In genomic region chr12:31923063-31923412, GRCh38 we compare ENCODE assay signal across 18 cellular contexts. TPM values are rescaled to one million over a fixed set of nuclear protein-coding genes. Genes with fewer than 3 reads are reported as not detected.
DNase-seq lines count a peak whose midpoint lies in the region; ATAC-seq, FAIRE-seq and TF ChIP-seq lines count a peak whose summit lies in the region.
"Had no signal": no experiment of that assay in that cellular context is flagged by ENCODE, and none has a peak within 500 bp of the region (broad histone marks: within the 10 kb centered on the region; RNA-seq: fewer than 3 reads in every experiment).

No MANE protein-coding gene starts in this region.

- TF ChIP-seq EP300 in HepG2 (IDR thresholded peaks at IDR 0.05; ENCODE audit: low read depth in 2 of 2, low read length in 2 of 2) (no peak), HepG2 (CRISPR knock-in tag; IDR thresholded peaks at IDR 0.05; ENCODE audit: borderline replicate concordance) (no peak), Ishikawa (IDR thresholded peaks at IDR 0.05; ENCODE audit: borderline replicate concordance) (no peak; the same call in 1 of the 2 replicates), K562 (IDR thresholded peaks at IDR 0.05; ENCODE audit: low read length) (no peak)

- peaks cover 35% of the 10 kb centered on the region for H3K9me3 Mint-ChIP-seq in mesothelial cell of epicardium

- H3K79me2 ChIP-seq in HepG2 (ENCODE audit: insufficient read depth, low read length) = no peaks in the 10 kb centered on the region
- no peaks in the 10 kb centered on the region for H3K79me2 ChIP-seq in K562 (ENCODE audit: control insufficient read depth, insufficient read depth, low read length)

- intact Hi-C loops in HepG2 (cut with micrococcal nuclease; ENCODE audit: unreplicated experiment) (no loop called here), right lobe of liver (cut with DNase I) (no loop called here), K562 (cut with micrococcal nuclease) (no loop called here)

- no peak for ATAC-seq in HepG2
- no peak for ATAC-seq in right lobe of liver
- ATAC-seq in K562 = no peak
- ATAC-seq: left colon, SK-N-SH treated with all-trans-retinoic acid at 6 μM for 48 hours had no signal

- H3K4me1 ChIP-seq in HepG2 (ENCODE audit: insufficient read depth, low read length) = no peaks in the 10 kb centered on the region
- H3K4me1 ChIP-seq in right lobe of liver = no peaks in the 10 kb centered on the region
- no peaks in the 10 kb centered on the region for H3K4me1 ChIP-seq in K562 (replicated peaks in 1 of 2; ENCODE audit: control insufficient read depth in 2 of 2, insufficient read depth in 2 of 2, low read length in 2 of 2)
- H3K4me1 ChIP-seq: Caco-2 had no signal

- H3K4me3 ChIP-seq in HepG2 (replicated peaks in 1 of 3; ENCODE audit: insufficient read depth in 1 of 3, low read depth in 2 of 3, low read length in 3 of 3) (no peak overlapping the region), right lobe of liver (no peak overlapping the region), K562 (no peak overlapping the region)

- no peak for TF ChIP-seq RAD21 in HepG2 (CRISPR knock-in tag; IDR thresholded peaks at IDR 0.05)
- TF ChIP-seq RAD21 in Ishikawa (IDR thresholded peaks at IDR 0.05; ENCODE audit: low read depth) = no peak
- TF ChIP-seq RAD21 in K562 (CRISPR knock-in tag; conservative IDR thresholded peaks at IDR 0.05 in 1 of 2, IDR thresholded peaks at IDR 0.05 in 1 of 2) = no peak

- H4K20me1 ChIP-seq in HepG2 (ENCODE audit: insufficient read depth, low read length) = no peaks in the 10 kb centered on the region
- H4K20me1 ChIP-seq in K562 (replicated peaks; ENCODE audit: control insufficient read depth, insufficient read depth, low read length) = no peaks in the 10 kb centered on the region

- no peaks in the 10 kb centered on the region for H3K27me3 Mint-ChIP-seq in mesothelial cell of epicardium (ENCODE audit: low read depth)

- no peak overlapping the region for H3K4me3 Mint-ChIP-seq in mesothelial cell of epicardium
- H3K4me3 Mint-ChIP-seq: nephron had no signal

- no peaks in the 10 kb centered on the region for H3K9me1 ChIP-seq in K562 (ENCODE audit: control insufficient read depth, insufficient read depth, low read length)

- H3K27ac ChIP-seq in HepG2 (ENCODE audit: extremely low read length, insufficient read depth, low read length) (no peak overlapping the region), right lobe of liver (no peak overlapping the region), K562 (ENCODE audit: extremely low read depth, low read depth, low read length) (no peak overlapping the region)
- H3K27ac ChIP-seq: RWPE1 had no signal

- H3K9ac ChIP-seq in HepG2 (ENCODE audit: insufficient read depth, low read depth, low read length) = no peak overlapping the region
- no peak overlapping the region for H3K9ac ChIP-seq in K562 (ENCODE audit: insufficient read depth in 1 of 2, low read depth in 2 of 2, low read length in 2 of 2)

- POLR2A ChIA-PET in HepG2 (lab: Yijun Ruan, JAX) (no interaction called here), K562 (lab: Yijun Ruan, JAX) (interaction anchor here (1.3 kb wide), 1 partner anchor 61 kb away, joined by 3 read pairs; no protein-coding TSS in a partner anchor)

- FAIRE-seq in HepG2 (lab: Jason Lieb, UNC) (no peak), K562 (lab: Jason Lieb, UNC) (no peak)

- H3K27ac Mint-ChIP-seq in mesothelial cell of epicardium = no peak overlapping the region
- H3K27ac Mint-ChIP-seq: nephron had no signal

- H3K9me3 ChIP-seq in HepG2 (ENCODE audit: low read length) (peaks cover 27% of the 10 kb centered on the region), right lobe of liver (peaks cover 0 to 9% (median 3%) of the 10 kb centered on the region in 4 donors), K562 (replicated peaks; ENCODE audit: control insufficient read depth, insufficient read depth, low read depth, low read length) (peaks cover 21% of the 10 kb centered on the region)

- no TSS peak for BruUV-seq in HepG2 (replicated peaks; lab: Mats Ljungman, UMichigan)
- BruUV-seq in K562 (replicated peaks; lab: Mats Ljungman, UMichigan) = no TSS peak

- in situ Hi-C loops in HepG2 (cut with HindIII; ENCODE audit: extremely low pct_ligation_motif_present, low pct_unique_long_range_greater_than_20kb) (no loop called here), K562 (cut with MboI) (no loop called here)

- peaks cover 2% of the 10 kb centered on the region for H3K4me1 Mint-ChIP-seq in mesothelial cell of epicardium
- H3K4me1 Mint-ChIP-seq: nephron had no signal

- H3K4me2 ChIP-seq in HepG2 (ENCODE audit: low read depth, low read length) = no peak overlapping the region
- H3K4me2 ChIP-seq in K562 (ENCODE audit: insufficient read depth, low read length) = no peak overlapping the region

- H2AFZ ChIP-seq in HepG2 (ENCODE audit: low read length) = no peak overlapping the region
- no peak overlapping the region for H2AFZ ChIP-seq in K562 (ENCODE audit: low read depth, low read length)

- no peak for DNase-seq in HepG2 (ENCODE audit: low spot score)
- DNase-seq in right lobe of liver = no peak
- DNase-seq in K562 (ENCODE audit: extremely low read depth in 1 of 4, low spot score in 3 of 4) = no peak
- DNase-seq in COLO829 (ENCODE audit: low spot score) = no peak
- no peak for DNase-seq in 8988T
- no peak for DNase-seq in mesothelial cell of epicardium (ENCODE audit: low spot score in 2 of 2, unreplicated experiment in 2 of 2)
- DNase-seq: activated gamma-delta T cell treated with Interleukin-2 at 50 U/mL for 16 hours, Caco-2, head of caudate nucleus, left colon, NCI-H1417, NCI-H2107, NCI-H524 treated with DMSO at 0.1 percent for 48 hours, posterior cingulate gyrus had no signal

- H3K36me3 ChIP-seq in HepG2 (replicated peaks in 1 of 2; ENCODE audit: control insufficient read depth in 1 of 2, insufficient read depth in 2 of 2, low read length in 2 of 2) (no peaks in the 10 kb centered on the region), right lobe of liver (no peaks in the 10 kb centered on the region), K562 (ENCODE audit: control insufficient read depth, insufficient read depth, low read length) (no peaks in the 10 kb centered on the region)

- WGBS in HepG2 (ENCODE audit: low lambda C conversion rate) = 38% methylated on average over 2 of the region's 2 CpGs
- 90% methylated on average over 2 of the region's 2 CpGs for WGBS in right lobe of liver (ENCODE audit: insufficient coverage, low coverage, low lambda C conversion rate, missing lambda C conversion rate)
- WGBS in K562 (ENCODE audit: insufficient coverage, low coverage, missing lambda C conversion rate) = 56% methylated on average over 2 of the region's 2 CpGs

- peaks cover 17% of the 10 kb centered on the region for H3K36me3 Mint-ChIP-seq in mesothelial cell of epicardium

- CTCF ChIA-PET in HepG2 (lab: Yijun Ruan, JAX; ENCODE audit: low intra/inter-chr PET ratio, low total read pairs) = no interaction called here
- CTCF ChIA-PET in K562 (lab: Yijun Ruan, JAX; ENCODE audit: low intra/inter-chr PET ratio) = no interaction called here

- TF ChIP-seq POLR2A in HepG2 (IDR thresholded peaks at IDR 0.05; ENCODE audit: insufficient read depth in 1 of 2, low read depth in 2 of 2, low read length in 2 of 2) (no peak), right lobe of liver (IDR thresholded peaks at IDR 0.05) (no peak), K562 (conservative IDR thresholded peaks at IDR 0.05) (no peak)

- H3K27me3 ChIP-seq in HepG2 (ENCODE audit: control insufficient read depth in 1 of 2, insufficient read depth in 2 of 2, low read length in 2 of 2) (no peaks in the 10 kb centered on the region), right lobe of liver (no peaks in the 10 kb centered on the region), K562 (ENCODE audit: control insufficient read depth in 2 of 2, insufficient read depth in 2 of 2, low read length in 2 of 2) (no peaks in the 10 kb centered on the region)

- TF ChIP-seq CTCF in HepG2 (CRISPR knock-in tag; IDR thresholded peaks at IDR 0.05) (no peak), right lobe of liver (IDR thresholded peaks at IDR 0.05) (no peak), K562 (IDR thresholded peaks at IDR 0.05 in 2 of 3, conservative IDR thresholded peaks at IDR 0.05 in 1 of 3; ENCODE audit: insufficient read depth in 2 of 3, low read depth in 1 of 3, low read length in 3 of 3) (no peak), mesothelial cell of epicardium (IDR thresholded peaks at IDR 0.05; ENCODE audit: unreplicated experiment) (no peak)

RNA-seq across cellular contexts. Expression of gene RESF1, which starts 36.2 kb away (rescaled TPM):
- total RNA-seq in HepG2 (2016; rRNA removed; fragmentation: Illumina TruSeq; extraction: Trizol) (16.8 and 19.6 TPM in 2 replicates), right lobe of liver (10 to 100 TPM; 24.0 to 62.5 (median 42.8) TPM), K562 (2014; rRNA removed) (26.4 and 29.9 TPM in 2 replicates), K562 (2014; rRNA removed; fragmentation: Illumina TruSeq; extraction: Trizol) (72.9 and 91.0 TPM in 2 replicates), K562 (2015; rRNA removed; fragmentation: Illumina TruSeq; extraction: Trizol) (110 and 121 TPM in 2 replicates), K562 (2021) (51.2 and 52.4 TPM in 2 replicates), mesothelial cell of epicardium (61.9 to 68.4 TPM (median 65.3 TPM) in 3 replicates)
- total RNA-seq in HepG2 (2016; cell fraction: cytosol; rRNA removed; fragmentation: Illumina TruSeq; extraction: Trizol; ENCODE audit: low read depth) = 7.5 and 7.6 TPM in 2 replicates
- total RNA-seq in HepG2 (2016; cell fraction: insoluble cytoplasmic fraction; rRNA removed; fragmentation: Illumina TruSeq; extraction: Trizol) = 17.0 and 17.2 TPM in 2 replicates
- total RNA-seq in HepG2 (2016; cell fraction: membrane; rRNA removed; fragmentation: Illumina TruSeq; extraction: Trizol) = 14.6 and 16.5 TPM in 2 replicates
- total RNA-seq in HepG2 (2016; cell fraction: nucleus; rRNA removed; fragmentation: Illumina TruSeq; extraction: Trizol) = 21.5 and 27.0 TPM in 2 replicates
- polyA plus RNA-seq in HepG2 (2011; rRNA removed) (7.9 and 8.1 TPM in 2 replicates), K562 (2011; rRNA removed) (51.7 and 53.6 TPM in 2 replicates), K562 (2014; fragmentation: Illumina TruSeq; extraction: Trizol) (52.6 and 70.6 TPM in 2 replicates), K562 (2014; fragmentation: Nextera tagmentation; extraction: Ambion mirVana) (10 to 100 TPM; 21.5 to 30.1 TPM), K562 (2014; rRNA removed) (50.3 and 62.0 TPM in 2 replicates)
- 3.8 and 6.9 TPM in 2 replicates for polyA plus RNA-seq in HepG2 (2011; cell fraction: cytosol; rRNA removed)
- polyA plus RNA-seq in HepG2 (2011; cell fraction: nucleus; rRNA removed) = 5.4 and 9.5 TPM in 2 replicates
- polyA plus RNA-seq in HepG2 (2012) = 13.3 and 13.5 TPM in 2 replicates
- polyA plus RNA-seq in HepG2 (2016; cell fraction: cytosol; fragmentation: Illumina TruSeq; extraction: Trizol; ENCODE audit: low read depth) = 8.1 and 10.1 TPM in 2 replicates
- polyA plus RNA-seq in HepG2 (2016; cell fraction: insoluble cytoplasmic fraction; fragmentation: Illumina TruSeq; extraction: Trizol; ENCODE audit: low read depth) = 14.7 and 15.3 TPM in 2 replicates
- 10.7 and 12.4 TPM in 2 replicates for polyA plus RNA-seq in HepG2 (2016; cell fraction: membrane; fragmentation: Illumina TruSeq; extraction: Trizol; ENCODE audit: low read depth)
- polyA plus RNA-seq in HepG2 (2016; cell fraction: nucleus; fragmentation: Illumina TruSeq; extraction: Trizol; ENCODE audit: insufficient read depth, low read depth) = 25.7 and 28.8 TPM in 2 replicates
- 4.4 and 8.3 TPM in 2 replicates for polyA minus RNA-seq in HepG2 (2011; rRNA and poly(A)+ RNA removed; ENCODE audit: low replicate concordance)
- polyA minus RNA-seq in HepG2 (2011; cell fraction: cytosol; rRNA and poly(A)+ RNA removed) = 11.1 and 13.0 TPM in 2 replicates
- polyA minus RNA-seq in HepG2 (2011; cell fraction: nucleus; rRNA and poly(A)+ RNA removed) = 25.9 and 43.3 TPM in 2 replicates
- 12.1 and 64.1 TPM in 2 replicates for total RNA-seq in K562 (2011; cell fraction: chromatin; rRNA removed; ENCODE audit: low replicate concordance)
- total RNA-seq in K562 (2011; cell fraction: nucleolus; rRNA removed) = 15.3 and 18.7 TPM in 2 replicates
- total RNA-seq in K562 (2011; cell fraction: nucleoplasm; rRNA removed) = 24.8 and 26.9 TPM in 2 replicates
- 14.6 and 36.7 TPM in 2 replicates for polyA plus RNA-seq in K562 (2011; cell fraction: cytosol; rRNA removed)
- polyA plus RNA-seq in K562 (2011; cell fraction: nucleus; rRNA removed) = 32.3 and 54.2 TPM in 2 replicates
- polyA plus RNA-seq in K562 (2012) = 52.5 and 58.2 TPM in 2 replicates
- 89.2 and 132 TPM in 2 replicates for polyA minus RNA-seq in K562 (2011; rRNA and poly(A)+ RNA removed)
- polyA minus RNA-seq in K562 (2011; cell fraction: cytosol; rRNA and poly(A)+ RNA removed) = 30.2 and 45.1 TPM in 2 replicates
- 33.1 and 72.0 TPM in 2 replicates for polyA minus RNA-seq in K562 (2011; cell fraction: nucleus; rRNA and poly(A)+ RNA removed)

Comparison
In these comparisons a context has a peak if more than half of its experiments do, and no peak if none do; other contexts are left out.
1. Of the 241 proteins assayed by ChIP-seq in both HepG2 and K562: peak only in HepG2: SETDB1; only in K562: PRDM10; in both: CBX5, ZFP36 and ZNF780A; in neither: 234; mixed calls (peak in some experiments, not most) for 2.